15 cellular contexts compared by ENCODE assay signal in the genomic region with DNA sequence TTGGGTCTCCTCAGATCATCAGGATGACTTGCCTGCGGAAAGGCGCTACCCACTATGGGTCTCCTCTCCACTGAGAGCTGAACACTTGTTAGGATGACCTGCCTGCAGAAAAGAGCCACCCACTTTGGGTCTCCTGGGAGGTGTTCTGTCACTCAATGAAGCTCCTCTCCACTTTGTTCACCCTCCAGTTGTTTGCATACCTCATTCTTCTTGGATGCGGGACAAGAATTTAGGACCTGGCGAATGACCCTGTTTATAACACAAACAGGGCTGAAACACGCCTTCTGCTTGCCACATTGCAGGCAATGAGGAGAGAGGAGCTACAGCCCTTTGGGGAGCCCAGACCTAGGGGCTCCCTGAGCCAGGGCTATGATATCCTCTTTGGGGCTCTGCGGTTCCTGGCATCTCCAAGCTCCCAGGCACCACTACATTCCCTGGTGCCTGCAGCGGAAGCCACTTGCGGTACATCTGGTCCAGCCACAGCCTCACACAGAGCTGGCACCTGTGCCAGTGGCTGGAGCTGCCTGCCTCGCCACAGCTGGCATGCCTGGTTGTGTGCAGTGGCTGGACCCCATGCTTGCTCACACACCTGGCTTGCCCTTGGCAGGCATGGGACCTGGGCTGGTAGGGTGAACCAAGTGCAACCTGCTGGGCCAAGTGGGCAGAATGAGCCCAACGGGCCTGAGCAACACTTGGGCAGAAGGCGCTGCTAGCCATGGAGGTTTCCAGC. TPM values are rescaled to one million over a fixed set of nuclear protein-coding genes. Genes with fewer than 3 reads are reported as not detected.
DNase-seq lines count a peak whose midpoint lies in the region; ATAC-seq and TF ChIP-seq lines count a peak whose summit lies in the region.
"Had no signal": no experiment of that assay in that cellular context is flagged by ENCODE, and none has a peak within 500 bp of the region (broad histone marks: within the 10 kb centered on the region; RNA-seq: fewer than 3 reads in every experiment).

No MANE protein-coding gene starts in this region.

- intact Hi-C loops in lower lobe of right lung (cut with DNase I) (no loop called here), dorsolateral prefrontal cortex (cut with DNase I) (no loop called here)

- H3K4me3 ChIP-seq in DND-41 (ENCODE audit: low read depth in 1 of 2, low read length in 2 of 2) (no peak overlapping the region), MG63 (no peak overlapping the region), lower lobe of right lung (no peak overlapping the region), dorsolateral prefrontal cortex (no peak overlapping the region)
- H3K4me3 ChIP-seq: GM23248 had no signal

- no peaks in the 10 kb centered on the region for H3K79me2 ChIP-seq in DND-41 (ENCODE audit: insufficient read depth, low read length)

- H3K36me3 ChIP-seq in DND-41 (ENCODE audit: insufficient read depth, low read length) = no peaks in the 10 kb centered on the region
- H3K36me3 ChIP-seq in MG63 = peaks cover 41% of the 10 kb centered on the region
- no peaks in the 10 kb centered on the region for H3K36me3 ChIP-seq in lower lobe of right lung
- H3K36me3 ChIP-seq: BE2C had no signal

- no peak overlapping the region for H3K27ac ChIP-seq in DND-41 (ENCODE audit: low read length)
- H3K27ac ChIP-seq in lower lobe of right lung = no peak overlapping the region
- no peak overlapping the region for H3K27ac ChIP-seq in dorsolateral prefrontal cortex
- H3K27ac ChIP-seq: C4-2B, GM23248 had no signal

- no peaks in the 10 kb centered on the region for H3K4me1 ChIP-seq in DND-41 (ENCODE audit: insufficient read depth, low read length)
- H3K4me1 ChIP-seq in lower lobe of right lung = peaks cover 9% of the 10 kb centered on the region
- H3K4me1 ChIP-seq: BE2C, Caco-2 had no signal

- H3K27me3 ChIP-seq in DND-41 (ENCODE audit: insufficient read depth, low read length, poor library complexity) (no peaks in the 10 kb centered on the region), MG63 (no peaks in the 10 kb centered on the region), lower lobe of right lung (ENCODE audit: low read depth) (no peaks in the 10 kb centered on the region), dorsolateral prefrontal cortex (peaks cover 0 to 3% (median 0%) of the 10 kb centered on the region in 45 donors)
- H3K27me3 ChIP-seq: BE2C had no signal

- no peak for TF ChIP-seq CTCF in DND-41 (IDR thresholded peaks at IDR 0.05; ENCODE audit: borderline replicate concordance, extremely low read depth, low read length, poor library complexity, severe bottlenecking)
- TF ChIP-seq CTCF in lower lobe of right lung (IDR thresholded peaks at IDR 0.05) = no peak
- no peak for TF ChIP-seq CTCF in dorsolateral prefrontal cortex (IDR thresholded peaks at IDR 0.05 in 54 of 56, conservative IDR thresholded peaks at IDR 0.05 in 2 of 56; ENCODE audit: low read depth in 1 of 56, partially characterized antibody in 56 of 56)

- H3K4me2 ChIP-seq in DND-41 (ENCODE audit: insufficient read depth, low read length) = no peak overlapping the region

- DNase-seq in DND-41 (peak; percentile 10), MG63 (peak; percentile 29), lower lobe of right lung (no peak), cortex of kidney (lab: John Stamatoyannopoulos, UW) (no peak), dorsolateral prefrontal cortex (no peak)
- no peak for DNase-seq in stimulated activated naive CD8-positive, alpha-beta T cell treated with anti-CD3 and anti-CD28 coated beads, Interleukin-15, Interleukin-2, amounts not matched to agents 100 U/mL and 50 U/mL, for 24 hours
- DNase-seq: BE2C; Caco-2; CD4-positive, alpha-beta T cell; GDM1; GM23248; H7 had no signal

- H4K20me1 ChIP-seq in DND-41 (ENCODE audit: insufficient read depth, low read length) = no peaks in the 10 kb centered on the region

- H2AFZ ChIP-seq in DND-41 (ENCODE audit: low read depth, low read length) = no peak overlapping the region
- H2AFZ ChIP-seq: GM23248 had no signal

- H3K9ac ChIP-seq in DND-41 (ENCODE audit: low read depth, low read length) = no peak overlapping the region
- H3K9ac ChIP-seq: GM23248 had no signal

- peaks cover 15% of the 10 kb centered on the region for H3K9me3 ChIP-seq in DND-41 (ENCODE audit: insufficient read depth, low read length, severe bottlenecking)
- H3K9me3 ChIP-seq in MG63 = no peaks in the 10 kb centered on the region
- H3K9me3 ChIP-seq in lower lobe of right lung = no peaks in the 10 kb centered on the region
- H3K9me3 ChIP-seq: BE2C, Caco-2 had no signal

- ATAC-seq in DND-41 (ENCODE audit: insufficient read depth, low read depth) = no peak
- peak; percentile 27 to 58 for ATAC-seq in lower lobe of right lung
- ATAC-seq in stimulated activated naive CD8-positive, alpha-beta T cell treated with anti-CD3 and anti-CD28 coated beads, Interleukin-15, Interleukin-2, amounts not matched to agents 100 U/mL and 50 U/mL, for 24 hours = no peak
- ATAC-seq: HCT116, HepG2 had no signal

RNA-seq across cellular contexts. Expression of a gene that starts 20.6 kb away (rescaled TPM):
- total RNA-seq in MG63 (2014; rRNA removed; shearing (Covaris generic); ENCODE audit: low replicate concordance) = 10.3 and 12.3 TPM in 2 replicates
- total RNA-seq in lower lobe of right lung (56.5 TPM), dorsolateral prefrontal cortex (10 to 100 TPM in 119 of 120 experiments, 1 to 10 TPM in 1; 7.8 to 35.9 (median 20.6) TPM)
- total RNA-seq: HepG2 had no signal

RNA-seq across cellular contexts. Expression of a gene that starts 47.2 kb away (rescaled TPM):
- total RNA-seq in MG63 (2014; rRNA removed; shearing (Covaris generic); ENCODE audit: low replicate concordance) = 6.4 and 16.0 TPM in 2 replicates
- total RNA-seq in lower lobe of right lung = 89.1 TPM
- 10 to 100 TPM in 44 of 120 experiments, 1 to 10 TPM in 76; 3.2 to 17.7 (median 8.6) TPM for total RNA-seq in dorsolateral prefrontal cortex

RNA-seq across cellular contexts. Expression of a gene that starts 55.8 kb away (rescaled TPM):
- total RNA-seq in MG63 (2014; rRNA removed; shearing (Covaris generic); ENCODE audit: low replicate concordance) = 8.5 and 11.1 TPM in 2 replicates
- total RNA-seq in lower lobe of right lung = 114 TPM
- 100 to 1,000 TPM in 58 of 120 experiments, 10 to 100 TPM in 62; 45.2 to 321 (median 99.6) TPM for total RNA-seq in dorsolateral prefrontal cortex

Comparison
In these comparisons a context has a peak if more than half of its experiments do, and no peak if none do; other contexts are left out.
1. ATAC-seq: peak in lower lobe of right lung (2 of 2); none in DND-41 (single experiment) and stimulated activated naive CD8-positive, alpha-beta T cell treated with anti-CD3 and anti-CD28 coated beads, Interleukin-15, Interleukin-2, amounts not matched to agents 100 U/mL and 50 U/mL, for 24 hours (single experiment).
2. DNase-seq: peak in DND-41 (single experiment) and MG63 (single experiment); none in lower lobe of right lung (single experiment), cortex of kidney (single experiment), stimulated activated naive CD8-positive, alpha-beta T cell treated with anti-CD3 and anti-CD28 coated beads, Interleukin-15, Interleukin-2, amounts not matched to agents 100 U/mL and 50 U/mL, for 24 hours (single experiment) and dorsolateral prefrontal cortex (0 of 10).